Comparison of ENCODE assay signal across 6 cellular contexts in the genomic region with DNA sequence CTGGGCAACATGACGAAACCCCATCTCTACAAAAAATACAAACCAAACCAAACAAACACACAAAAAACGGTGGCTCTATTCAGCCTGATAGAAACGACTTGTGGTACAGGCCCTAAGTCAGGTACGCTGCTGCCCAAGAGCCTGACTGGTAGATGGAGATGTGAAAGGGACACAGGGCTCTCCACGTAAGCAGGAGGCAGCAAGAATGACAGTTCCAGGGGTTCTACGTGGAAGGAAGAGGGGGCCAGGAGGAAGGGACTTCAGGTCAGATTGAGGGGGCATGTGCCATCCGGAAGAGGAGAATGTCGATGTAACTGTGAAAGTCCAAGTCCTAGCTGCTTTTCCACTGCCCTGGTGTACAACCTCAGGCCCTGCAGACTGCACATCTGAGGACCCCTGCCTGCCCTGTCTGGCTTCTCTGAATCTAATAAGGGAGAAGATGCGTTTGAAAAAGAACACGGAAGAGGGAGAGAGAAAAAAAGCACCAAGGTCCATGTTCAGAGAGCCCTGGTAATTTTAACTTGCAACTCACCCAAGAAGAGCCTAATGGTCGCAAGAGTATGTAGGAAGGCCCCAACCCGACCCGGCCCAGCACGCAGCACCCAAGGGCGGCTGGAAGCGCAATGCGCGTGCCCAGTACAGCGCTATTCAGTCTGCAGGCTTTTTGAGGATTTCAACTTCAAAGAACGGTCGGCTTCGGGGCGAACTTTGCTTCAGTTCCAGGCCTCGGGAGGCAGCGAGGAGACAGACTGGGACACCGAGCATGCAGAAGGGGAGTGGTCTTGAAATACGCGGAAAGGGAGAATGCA. TPM values are rescaled to one million over a fixed set of nuclear protein-coding genes. Genes with fewer than 3 reads are reported as not detected.
DNase-seq lines count a peak whose midpoint lies in the region; ATAC-seq and TF ChIP-seq lines count a peak whose summit lies in the region.

No MANE protein-coding gene starts in this region.

- H3K4me2 ChIP-seq in OCI-LY7 (ENCODE audit: low read length): peak overlapping the region; percentile 94

- peak overlapping the region; percentile 71 for H3K27ac ChIP-seq in OCI-LY7 (ENCODE audit: low read depth, low read length, poor library complexity, severe bottlenecking)
- H3K27ac ChIP-seq in heart right ventricle: peak overlapping the region; percentile 73 to 98 (median 94)
- H3K27ac ChIP-seq in tibial nerve: peak overlapping the region; percentile 86 to 95 (median 94)

- intact Hi-C loops in OCI-LY7 (cut with micrococcal nuclease; ENCODE audit: unreplicated experiment) (no loop called here), heart right ventricle (cut with DNase I) (loop anchor here in 2 of 10 donors (1.0 to 2.0 kb wide), 2 partner anchors 28 to 29 kb away; no protein-coding TSS in a partner anchor)

- no peak for TF ChIP-seq POLR2A in tibial nerve (IDR thresholded peaks at IDR 0.05)

- H3K27me3 ChIP-seq in heart right ventricle (no peaks in the 10 kb centered on the region), tibial nerve (no peaks in the 10 kb centered on the region)

- POLR2A ChIA-PET in OCI-LY7 (lab: Charles Lee): interaction anchor here (1.1 kb wide), 1 partner anchor 15 kb away, joined by 3 read pairs; no protein-coding TSS in a partner anchor

- CTCF ChIA-PET in OCI-LY7 (lab: Charles Lee; ENCODE audit: unreplicated experiment): interaction anchor here (1.1 kb wide), 1 partner anchor 19 kb away, joined by 4 read pairs; no protein-coding TSS in a partner anchor

- DNase-seq in OCI-LY7 (ENCODE audit: low spot score) (no peak), heart right ventricle (no peak), tibial nerve (ENCODE audit: low spot score in 2 of 2) (no peak), DMS114 treated with DMSO at 0.1 percent for 48 hours (lab: John Stamatoyannopoulos, UW; ENCODE audit: unreplicated experiment) (no peak), DMS 273 (lab: John Stamatoyannopoulos, UW; ENCODE audit: unreplicated experiment) (no peak)

- BruUV-seq in OCI-LY7 (replicated peaks; lab: Mats Ljungman, UMichigan): TSS peak; percentile 72

- H3K36me3 ChIP-seq in OCI-LY7 (ENCODE audit: insufficient read depth, low read length) (peaks cover 8% of the 10 kb centered on the region; the same call in 1 of the 2 replicates), heart right ventricle (peaks cover 0 to 16% (median 0%) of the 10 kb centered on the region in 9 donors), tibial nerve (peaks cover 0 to 5% (median 0%) of the 10 kb centered on the region in 3 donors)

- H3K4me1 ChIP-seq in OCI-LY7 (ENCODE audit: insufficient read depth, low read length, poor library complexity, severe bottlenecking): peaks cover 55% of the 10 kb centered on the region
- peaks cover 21 to 75% (median 50%) of the 10 kb centered on the region in 9 donors for H3K4me1 ChIP-seq in heart right ventricle
- H3K4me1 ChIP-seq in tibial nerve: peaks cover 0 to 71% (median 49%) of the 10 kb centered on the region in 4 donors

- 9% methylated on average over 28 of the region's 28 CpGs for WGBS in heart right ventricle, 2 donors
- WGBS in tibial nerve, 2 donors: 7% methylated on average over 28 of the region's 28 CpGs

- H3K4me3 ChIP-seq in OCI-LY7 (ENCODE audit: low read depth, low read length, poor library complexity, severe bottlenecking) (peak overlapping the region; percentile 94), heart right ventricle (peak overlapping the region; percentile 54 to 98 (median 86)), tibial nerve (peak overlapping the region; percentile 61 to 88 (median 71))

- H3K79me2 ChIP-seq in OCI-LY7 (ENCODE audit: insufficient read depth, low read depth, low read length): peaks cover 38% of the 10 kb centered on the region

- no peaks in the 10 kb centered on the region for H3K9me3 ChIP-seq in OCI-LY7 (ENCODE audit: low read length)
- H3K9me3 ChIP-seq in heart right ventricle: no peaks in the 10 kb centered on the region
- no peaks in the 10 kb centered on the region for H3K9me3 ChIP-seq in tibial nerve

- ATAC-seq in GM18867 (IDR thresholded peaks at IDR 0.05; ENCODE audit: unreplicated experiment) (peak; percentile 4), heart right ventricle (peak in 7 of 8 donors; percentile 7 to 28 (median 20))

- H2AFZ ChIP-seq in OCI-LY7 (ENCODE audit: low read length): peak overlapping the region; percentile 27; the same call in 1 of the 2 replicates

- TF ChIP-seq EP300 in tibial nerve (IDR thresholded peaks at IDR 0.05): no peak

- TF ChIP-seq CTCF in OCI-LY7 (conservative IDR thresholded peaks at IDR 0.05; ENCODE audit: low read length) (no peak), heart right ventricle (IDR thresholded peaks at IDR 0.05) (no peak), tibial nerve (IDR thresholded peaks at IDR 0.05) (no peak)

- no peaks in the 10 kb centered on the region for H3K9me2 ChIP-seq in OCI-LY7 (ENCODE audit: insufficient read depth, low read length)

- peaks cover 7% of the 10 kb centered on the region; the same call in 1 of the 2 replicates for H4K20me1 ChIP-seq in OCI-LY7 (ENCODE audit: insufficient read depth, low read length)

RNA-seq across cellular contexts. Expression of a gene that starts 0.9 kb away (rescaled TPM):
- total RNA-seq in OCI-LY7 (2014; rRNA removed; shearing (Covaris generic)): 37.7 and 60.4 TPM in 2 replicates
- total RNA-seq in OCI-LY7 (2022) (35.9 and 43.4 TPM in 2 replicates), heart right ventricle (10 to 100 TPM; 23.7 to 44.0 (median 26.3) TPM), tibial nerve (10 to 100 TPM; 49.6 to 70.8 (median 56.5) TPM)
- polyA plus RNA-seq in heart right ventricle: 10 to 100 TPM; 55.6 to 92.0 TPM

RNA-seq across cellular contexts. Expression of a gene that starts 3.0 kb away (rescaled TPM):
- 16.1 and 26.4 TPM in 2 replicates for total RNA-seq in OCI-LY7 (2014; rRNA removed; shearing (Covaris generic))
- total RNA-seq in OCI-LY7 (2022) (17.9 and 25.3 TPM in 2 replicates), heart right ventricle (10 to 100 TPM; 21.2 to 54.9 (median 29.2) TPM), tibial nerve (10 to 100 TPM; 40.8 to 55.3 (median 44.6) TPM)
- polyA plus RNA-seq in heart right ventricle: 10 to 100 TPM; 42.0 to 55.7 TPM

RNA-seq across cellular contexts. Expression of a gene that starts 6.5 kb away (rescaled TPM):
- total RNA-seq in OCI-LY7 (2014; rRNA removed; shearing (Covaris generic)): 59.6 and 59.7 TPM in 2 replicates
- total RNA-seq in OCI-LY7 (2022): 71.6 and 80.3 TPM in 2 replicates
- 100 to 1,000 TPM in 1 of 10 donors, 10 to 100 TPM in 9; 42.9 to 113 (median 53.9) TPM for total RNA-seq in heart right ventricle
- 10 to 100 TPM; 30.8 to 62.6 TPM for polyA plus RNA-seq in heart right ventricle
- total RNA-seq in tibial nerve: 100 to 1,000 TPM in 3 of 4 donors, 10 to 100 TPM in 1; 87.3 to 186 (median 110) TPM

RNA-seq across cellular contexts. Expression of a gene that starts 11.2 kb away (rescaled TPM):
- 11.2 and 17.4 TPM in 2 replicates for total RNA-seq in OCI-LY7 (2014; rRNA removed; shearing (Covaris generic))
- total RNA-seq in OCI-LY7 (2022) (10.0 and 13.8 TPM in 2 replicates), heart right ventricle (10 to 100 TPM; 54.4 to 92.5 (median 72.8) TPM), tibial nerve (100 to 1,000 TPM; 236 to 476 (median 386) TPM)
- 10 to 100 TPM; 42.7 to 79.7 TPM for polyA plus RNA-seq in heart right ventricle

RNA-seq across cellular contexts. Expression of a gene that starts 26.2 kb away (rescaled TPM):
- total RNA-seq in OCI-LY7 (2014; rRNA removed; shearing (Covaris generic)): 1.4 TPM in 1 of 2 replicates, not detected in the other
- total RNA-seq in OCI-LY7 (2022): 0.68 and 1.6 TPM in 2 replicates
- total RNA-seq in heart right ventricle: 1 to 10 TPM in 2 of 10 donors, under 1 TPM in 6, not detected in 2; 0.22 to 1.5 (median 0.35) TPM
- polyA plus RNA-seq in heart right ventricle: 1 to 10 TPM in 1 of 2 donors, under 1 TPM in 1; 0.48 to 1.4 TPM
- total RNA-seq in tibial nerve: 1 to 10 TPM in 2 of 4 donors, under 1 TPM in 1, not detected in 1; 0.63 to 3.3 (median 1.2) TPM
